ENCODE assay signal across 1 cellular context in genomic region chr3:195106418-195106906, GRCh38.
TF ChIP-seq lines count a peak whose summit lies in the region.

No MANE protein-coding gene starts in this region.

TF ChIP-seq in HepG2, 621 proteins besides CTCF, POLR2A, EP300 and RAD21 (continued from another document and continues in another):
- no peak for TF ChIP-seq ZNF619 (CRISPR knock-in tag; IDR thresholded peaks at IDR 0.05)
- no peak for TF ChIP-seq ZFP41 (CRISPR knock-in tag; IDR thresholded peaks at IDR 0.05; ENCODE audit: borderline replicate concordance)
- 0 out of 2 replicates have a peak, but pooled peaks have one; percentile 51 for TF ChIP-seq ZNF280B (CRISPR knock-in tag; IDR thresholded peaks at IDR 0.05; ENCODE audit: borderline replicate concordance)
- no peak for TF ChIP-seq DR1 (CRISPR knock-in tag; IDR thresholded peaks at IDR 0.05)
- TF ChIP-seq ESRRA (CRISPR knock-in tag; IDR thresholded peaks at IDR 0.05; ENCODE audit: low read depth), result no peak
- TF ChIP-seq ZNF550 (CRISPR knock-in tag; IDR thresholded peaks at IDR 0.05; ENCODE audit: borderline replicate concordance), result no peak
- no peak for TF ChIP-seq ZNF652 (CRISPR knock-in tag; IDR thresholded peaks at IDR 0.05; ENCODE audit: borderline replicate concordance, low read depth)
- 0 out of 2 replicates have a peak, but pooled peaks have one; percentile 41 for TF ChIP-seq PAXIP1 (CRISPR knock-in tag; conservative IDR thresholded peaks at IDR 0.05)
- no peak for TF ChIP-seq ZSCAN20 (CRISPR knock-in tag; IDR thresholded peaks at IDR 0.05; ENCODE audit: borderline replicate concordance)
- no peak for TF ChIP-seq GMEB2 (CRISPR knock-in tag; IDR thresholded peaks at IDR 0.05; ENCODE audit: low read depth)
- no peak for TF ChIP-seq ZNF720 (CRISPR knock-in tag; IDR thresholded peaks at IDR 0.05)
- TF ChIP-seq ZNF7 (CRISPR knock-in tag; IDR thresholded peaks at IDR 0.05), result no peak
- TF ChIP-seq NCOA5 (CRISPR knock-in tag; IDR thresholded peaks at IDR 0.05), result no peak
- no peak for TF ChIP-seq TBP (CRISPR knock-in tag; IDR thresholded peaks at IDR 0.05)
- TF ChIP-seq NONO (IDR thresholded peaks at IDR 0.05), result no peak
- TF ChIP-seq NONO (CRISPR knock-in tag; conservative IDR thresholded peaks at IDR 0.05), result peak; percentile 64
- no peak for TF ChIP-seq MXI1 (IDR thresholded peaks at IDR 0.05; ENCODE audit: borderline replicate concordance, low read depth, low read length)
- no peak for TF ChIP-seq SAFB2 (CRISPR knock-in tag; IDR thresholded peaks at IDR 0.05; ENCODE audit: borderline replicate concordance, low read depth)
- TF ChIP-seq DNMT1 (CRISPR knock-in tag; IDR thresholded peaks at IDR 0.05), result 0 out of 2 replicates have a peak, but pooled peaks have one; percentile 44
- TF ChIP-seq TEAD2 (CRISPR knock-in tag; IDR thresholded peaks at IDR 0.05), result no peak
- TF ChIP-seq ZNF503 (CRISPR knock-in tag; IDR thresholded peaks at IDR 0.05), result no peak
- TF ChIP-seq FLYWCH1 (CRISPR knock-in tag; IDR thresholded peaks at IDR 0.05), result no peak
- no peak for TF ChIP-seq ZNF780A (CRISPR knock-in tag; IDR thresholded peaks at IDR 0.05)
- 0 out of 2 replicates have a peak, but pooled peaks have one; percentile 20 for TF ChIP-seq IRF2 (CRISPR knock-in tag; IDR thresholded peaks at IDR 0.05)
- TF ChIP-seq MYNN (CRISPR knock-in tag; IDR thresholded peaks at IDR 0.05; ENCODE audit: low read depth), result no peak
- TF ChIP-seq, protein P1, sequence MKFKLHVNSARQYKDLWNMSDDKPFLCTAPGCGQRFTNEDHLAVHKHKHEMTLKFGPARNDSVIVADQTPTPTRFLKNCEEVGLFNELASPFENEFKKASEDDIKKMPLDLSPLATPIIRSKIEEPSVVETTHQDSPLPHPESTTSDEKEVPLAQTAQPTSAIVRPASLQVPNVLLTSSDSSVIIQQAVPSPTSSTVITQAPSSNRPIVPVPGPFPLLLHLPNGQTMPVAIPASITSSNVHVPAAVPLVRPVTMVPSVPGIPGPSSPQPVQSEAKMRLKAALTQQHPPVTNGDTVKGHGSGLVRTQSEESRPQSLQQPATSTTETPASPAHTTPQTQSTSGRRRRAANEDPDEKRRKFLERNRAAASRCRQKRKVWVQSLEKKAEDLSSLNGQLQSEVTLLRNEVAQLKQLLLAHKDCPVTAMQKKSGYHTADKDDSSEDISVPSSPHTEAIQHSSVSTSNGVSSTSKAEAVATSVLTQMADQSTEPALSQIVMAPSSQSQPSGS (CRISPR knock-in tag; IDR thresholded peaks at IDR 0.05), result no peak
- TF ChIP-seq ZNF615 (CRISPR knock-in tag; IDR thresholded peaks at IDR 0.05; ENCODE audit: borderline replicate concordance), result no peak
- peak; percentile 53; the same call in 1 of the 2 replicates for TF ChIP-seq ZMYM4 (CRISPR knock-in tag; IDR thresholded peaks at IDR 0.05)
- TF ChIP-seq ZNF567 (CRISPR knock-in tag; IDR thresholded peaks at IDR 0.05; ENCODE audit: borderline replicate concordance), result no peak
- TF ChIP-seq ZKSCAN5 (CRISPR knock-in tag; IDR thresholded peaks at IDR 0.05), result no peak
- TF ChIP-seq SIX1 (CRISPR knock-in tag; IDR thresholded peaks at IDR 0.05; ENCODE audit: borderline replicate concordance), result no peak
- no peak for TF ChIP-seq ZNF530 (CRISPR knock-in tag; IDR thresholded peaks at IDR 0.05; ENCODE audit: low read depth)
- TF ChIP-seq, protein P2, sequence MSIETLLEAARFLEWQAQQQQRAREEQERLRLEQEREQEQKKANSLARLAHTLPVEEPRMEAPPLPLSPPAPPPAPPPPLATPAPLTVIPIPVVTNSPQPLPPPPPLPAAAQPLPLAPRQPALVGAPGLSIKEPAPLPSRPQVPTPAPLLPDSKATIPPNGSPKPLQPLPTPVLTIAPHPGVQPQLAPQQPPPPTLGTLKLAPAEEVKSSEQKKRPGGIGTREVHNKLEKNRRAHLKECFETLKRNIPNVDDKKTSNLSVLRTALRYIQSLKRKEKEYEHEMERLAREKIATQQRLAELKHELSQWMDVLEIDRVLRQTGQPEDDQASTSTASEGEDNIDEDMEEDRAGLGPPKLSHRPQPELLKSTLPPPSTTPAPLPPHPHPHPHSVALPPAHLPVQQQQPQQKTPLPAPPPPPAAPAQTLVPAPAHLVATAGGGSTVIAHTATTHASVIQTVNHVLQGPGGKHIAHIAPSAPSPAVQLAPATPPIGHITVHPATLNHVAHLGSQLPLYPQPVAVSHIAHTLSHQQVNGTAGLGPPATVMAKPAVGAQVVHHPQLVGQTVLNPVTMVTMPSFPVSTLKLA (IDR thresholded peaks at IDR 0.05), result no peak
- no peak for TF ChIP-seq ZFP36 (IDR thresholded peaks at IDR 0.05; ENCODE audit: borderline replicate concordance, low read depth, low read length, partially characterized antibody)
- no peak for TF ChIP-seq XRCC5 (optimal IDR thresholded peaks at IDR 0.05; ENCODE audit: low read length)
- no peak for TF ChIP-seq ZNF3 (CRISPR knock-in tag; IDR thresholded peaks at IDR 0.05)
- no peak for TF ChIP-seq NFATC3 (CRISPR knock-in tag; IDR thresholded peaks at IDR 0.05)
- no peak for TF ChIP-seq GTF2F1 (IDR thresholded peaks at IDR 0.05; ENCODE audit: low read length)
- TF ChIP-seq ZNF713 (CRISPR knock-in tag; IDR thresholded peaks at IDR 0.05), result no peak
- no peak for TF ChIP-seq RBM22 (optimal IDR thresholded peaks at IDR 0.05; ENCODE audit: low read length)
- no peak for TF ChIP-seq ZFP90 (CRISPR knock-in tag; IDR thresholded peaks at IDR 0.05; ENCODE audit: borderline replicate concordance)
- TF ChIP-seq ZNF274 (CRISPR knock-in tag; IDR thresholded peaks at IDR 0.05), result peak; percentile 62; the same call in 1 of the 2 replicates
- TF ChIP-seq ZBTB39 (CRISPR knock-in tag; IDR thresholded peaks at IDR 0.05), result 0 out of 2 replicates have a peak, but pooled peaks have one; percentile 34
- no peak for TF ChIP-seq ZBED4 (CRISPR knock-in tag; IDR thresholded peaks at IDR 0.05; ENCODE audit: borderline replicate concordance)
- TF ChIP-seq SIN3A (IDR thresholded peaks at IDR 0.05; ENCODE audit: borderline replicate concordance, low read depth, low read length), result no peak
- TF ChIP-seq, protein P3, sequence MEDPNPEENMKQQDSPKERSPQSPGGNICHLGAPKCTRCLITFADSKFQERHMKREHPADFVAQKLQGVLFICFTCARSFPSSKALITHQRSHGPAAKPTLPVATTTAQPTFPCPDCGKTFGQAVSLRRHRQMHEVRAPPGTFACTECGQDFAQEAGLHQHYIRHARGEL (CRISPR knock-in tag; IDR thresholded peaks at IDR 0.05), result peak; percentile 73; the same call in 1 of the 2 replicates
- no peak for TF ChIP-seq CERS6 (CRISPR knock-in tag; IDR thresholded peaks at IDR 0.05)
